16 cellular contexts compared by ENCODE assay signal in the genomic region with DNA sequence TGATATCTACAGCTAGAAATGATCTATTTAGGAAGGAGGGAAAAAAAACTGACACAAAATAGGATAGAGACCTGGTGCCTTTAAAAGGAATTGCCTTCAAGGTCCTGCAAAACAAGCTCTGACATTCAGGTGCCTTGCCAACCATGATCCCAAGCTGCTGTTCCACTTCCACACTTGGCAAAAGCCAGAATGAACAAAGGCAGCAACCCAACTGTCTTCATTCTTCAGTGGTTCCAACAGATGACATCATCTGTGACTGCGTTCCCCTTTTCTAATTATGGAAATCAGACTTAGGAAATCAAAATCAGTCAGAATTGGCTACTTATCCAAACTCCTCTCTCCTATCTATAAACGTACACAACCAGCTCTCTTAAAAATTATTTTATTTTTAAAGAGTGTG.
DNase-seq lines count a peak whose midpoint lies in the region; ATAC-seq and TF ChIP-seq lines count a peak whose summit lies in the region.
"Had no signal": no experiment of that assay in that cellular context is flagged by ENCODE, and none has a peak within 500 bp of the region (broad histone marks: within the 10 kb centered on the region; RNA-seq: fewer than 3 reads in every experiment).

No MANE protein-coding gene starts in this region.

- H3K9ac ChIP-seq in mammary epithelial cell (ENCODE audit: insufficient read depth, low read length), result no peak overlapping the region

- H3K79me2 ChIP-seq in mammary epithelial cell (ENCODE audit: insufficient read depth, low read length), result no peaks in the 10 kb centered on the region

- no peak overlapping the region for H3K4me3 ChIP-seq in breast epithelium
- H3K4me3 ChIP-seq in mammary epithelial cell (replicated peaks in 1 of 3; ENCODE audit: insufficient read depth in 1 of 3, low read depth in 2 of 3, low read length in 3 of 3), result no peak overlapping the region
- H3K4me3 ChIP-seq in coronary artery, result no peak overlapping the region
- H3K4me3 ChIP-seq in uterus, result no peak overlapping the region
- H3K4me3 ChIP-seq: right lobe of liver had no signal

- TF ChIP-seq POLR2A in breast epithelium (IDR thresholded peaks at IDR 0.05), result no peak
- no peak for TF ChIP-seq POLR2A in uterus (IDR thresholded peaks at IDR 0.05)

- H3K4me2 ChIP-seq in mammary epithelial cell (ENCODE audit: insufficient read depth, low read depth, low read length), result no peak overlapping the region

- TF ChIP-seq CTCF in breast epithelium (IDR thresholded peaks at IDR 0.05), result no peak
- no peak for TF ChIP-seq CTCF in mammary epithelial cell (conservative IDR thresholded peaks at IDR 0.05 in 1 of 2, IDR thresholded peaks at IDR 0.05 in 1 of 2; ENCODE audit: extremely low read depth in 1 of 2, insufficient read depth in 1 of 2, low read depth in 1 of 2, low read length in 2 of 2)
- TF ChIP-seq CTCF in coronary artery (IDR thresholded peaks at IDR 0.05), result no peak
- no peak for TF ChIP-seq CTCF in uterus (IDR thresholded peaks at IDR 0.05)

- H4K20me1 ChIP-seq in mammary epithelial cell (ENCODE audit: insufficient read depth, low read length), result no peaks in the 10 kb centered on the region

- intact Hi-C loops in breast epithelium (cut with DNase I; ENCODE audit: low total_unique reads), result no loop called here
- intact Hi-C loops in mammary epithelial cell (cut with micrococcal nuclease), result no loop called here
- intact Hi-C loops in uterus (cut with DNase I; ENCODE audit: low total_unique reads), result no loop called here

- no peaks in the 10 kb centered on the region for H3K4me1 ChIP-seq in breast epithelium
- peaks cover 7% of the 10 kb centered on the region for H3K4me1 ChIP-seq in mammary epithelial cell (ENCODE audit: insufficient read depth, low read length)
- H3K4me1 ChIP-seq in uterus, result no peaks in the 10 kb centered on the region

- peaks cover 0 to 4% of the 10 kb centered on the region in 2 donors for H3K9me3 ChIP-seq in breast epithelium
- H3K9me3 ChIP-seq in mammary epithelial cell (replicated peaks; ENCODE audit: insufficient read depth, low read length), result no peaks in the 10 kb centered on the region
- H3K9me3 ChIP-seq in uterus, result no peaks in the 10 kb centered on the region
- H3K9me3 ChIP-seq: right lobe of liver had no signal

- 10% methylated on average over 2 of the region's 2 CpGs for WGBS in mammary epithelial cell (ENCODE audit: low coverage, missing lambda C conversion rate)

- no peak for ATAC-seq in GM18498 (IDR thresholded peaks at IDR 0.05; ENCODE audit: unreplicated experiment)
- ATAC-seq in HG03139 (IDR thresholded peaks at IDR 0.05; ENCODE audit: unreplicated experiment), result no peak
- ATAC-seq: activated CD8-positive, alpha-beta T cell treated with anti-CD3 and anti-CD28 coated beads for 36 hours; natural killer cell had no signal

- CTCF ChIA-PET in mammary epithelial cell (lab: Charles Lee; ENCODE audit: low non-redundant PET), result no interaction called here

- no peaks in the 10 kb centered on the region for H3K27me3 ChIP-seq in breast epithelium
- no peaks in the 10 kb centered on the region for H3K27me3 ChIP-seq in mammary epithelial cell (ENCODE audit: insufficient read depth, low read length)
- H3K27me3 ChIP-seq in uterus, result no peaks in the 10 kb centered on the region
- H3K27me3 ChIP-seq: right lobe of liver had no signal

- dilution Hi-C loops in mammary epithelial cell (cut with HindIII; ENCODE audit: low sequenced_read_pairs), result no loop called here

- no peaks in the 10 kb centered on the region for H3K36me3 ChIP-seq in breast epithelium
- H3K36me3 ChIP-seq in mammary epithelial cell (ENCODE audit: insufficient read depth, low read length), result no peaks in the 10 kb centered on the region
- H3K36me3 ChIP-seq in uterus, result no peaks in the 10 kb centered on the region
- H3K36me3 ChIP-seq: right lobe of liver had no signal

- H2AFZ ChIP-seq in mammary epithelial cell (ENCODE audit: low read depth, low read length), result no peak overlapping the region

- DNase-seq in breast epithelium (ENCODE audit: low spot score in 2 of 2) (peak in 1 of 2 donors; percentile 66), mammary epithelial cell (no peak), coronary artery (ENCODE audit: low spot score) (no peak), midbrain (lab: John Stamatoyannopoulos, UW) (peak; percentile 6), uterus (peak; percentile 51 to 57), NCI-H1436 (lab: John Stamatoyannopoulos, UW) (no peak)
- DNase-seq: activated CD8-positive, alpha-beta T cell treated with anti-CD3 and anti-CD28 coated beads for 36 hours; Caco-2; natural killer cell; NCI-H2029 treated with DMSO at 0.1 percent for 48 hours; NCI-H82; right lobe of liver; SIG-M5 had no signal

- H3K27ac ChIP-seq in breast epithelium (peak overlapping the region; percentile 34 to 38), mammary epithelial cell (ENCODE audit: insufficient read depth, low read depth, low read length) (no peak overlapping the region), coronary artery (peak overlapping the region; percentile 18 to 37), uterus (peak overlapping the region; percentile 59 to 63)
- H3K27ac ChIP-seq: HL-60, right lobe of liver had no signal

- BruUV-seq in mammary epithelial cell (replicated peaks; lab: Mats Ljungman, UMichigan), result no TSS peak

- in situ Hi-C loops in mammary epithelial cell (cut with MboI; ENCODE audit: low sequenced_read_pairs in 2 of 2), result no loop called here

Comparison
In these comparisons a context has a peak if more than half of its experiments do, and no peak if none do; other contexts are left out.
1. DNase-seq: peak in midbrain (single experiment) and uterus (2 of 2); none in mammary epithelial cell (single experiment), coronary artery (single experiment) and NCI-H1436 (single experiment).